Comparison of ENCODE assay signal across 1 cellular context in genomic region chr4:99664703-99665102, GRCh38.
TF ChIP-seq lines count a peak whose summit lies in the region.

No MANE protein-coding gene starts in this region.

TF ChIP-seq in GM23338, 12 proteins besides CTCF, POLR2A, EP300 and RAD21 (continued from another document):
- no peak for TF ChIP-seq ZNF462 (CRISPR knock-in tag; IDR thresholded peaks at IDR 0.05)
- no peak for TF ChIP-seq POLR2AphosphoS5 (IDR thresholded peaks at IDR 0.05; ENCODE audit: low read depth)
